ENCODE assay signal across 2 cellular contexts in the genomic region with DNA sequence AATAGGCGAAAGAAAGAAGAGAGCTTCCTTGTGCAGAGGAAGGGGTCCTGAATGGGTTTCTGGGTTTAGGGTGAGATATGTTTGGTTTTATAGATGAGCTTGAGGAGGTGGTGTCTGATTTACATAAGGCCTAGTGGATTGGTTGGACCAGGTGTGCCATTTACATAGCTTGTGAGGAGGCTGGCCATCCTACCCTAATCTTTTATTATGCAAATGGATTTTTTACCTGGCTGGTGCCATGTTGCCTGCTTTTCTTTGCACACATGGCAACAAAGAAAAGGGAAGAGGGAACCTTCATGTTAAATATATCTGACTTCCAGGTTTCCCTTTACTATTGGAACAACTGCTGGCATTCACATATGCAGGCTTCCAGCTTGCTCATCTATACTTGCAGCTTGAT.
TF ChIP-seq lines count a peak whose summit lies in the region.

No MANE protein-coding gene starts in this region.

TF ChIP-seq in GM23338, 12 proteins besides CTCF, POLR2A, EP300 and RAD21 (continued from another document):
- TF ChIP-seq, protein P1, sequence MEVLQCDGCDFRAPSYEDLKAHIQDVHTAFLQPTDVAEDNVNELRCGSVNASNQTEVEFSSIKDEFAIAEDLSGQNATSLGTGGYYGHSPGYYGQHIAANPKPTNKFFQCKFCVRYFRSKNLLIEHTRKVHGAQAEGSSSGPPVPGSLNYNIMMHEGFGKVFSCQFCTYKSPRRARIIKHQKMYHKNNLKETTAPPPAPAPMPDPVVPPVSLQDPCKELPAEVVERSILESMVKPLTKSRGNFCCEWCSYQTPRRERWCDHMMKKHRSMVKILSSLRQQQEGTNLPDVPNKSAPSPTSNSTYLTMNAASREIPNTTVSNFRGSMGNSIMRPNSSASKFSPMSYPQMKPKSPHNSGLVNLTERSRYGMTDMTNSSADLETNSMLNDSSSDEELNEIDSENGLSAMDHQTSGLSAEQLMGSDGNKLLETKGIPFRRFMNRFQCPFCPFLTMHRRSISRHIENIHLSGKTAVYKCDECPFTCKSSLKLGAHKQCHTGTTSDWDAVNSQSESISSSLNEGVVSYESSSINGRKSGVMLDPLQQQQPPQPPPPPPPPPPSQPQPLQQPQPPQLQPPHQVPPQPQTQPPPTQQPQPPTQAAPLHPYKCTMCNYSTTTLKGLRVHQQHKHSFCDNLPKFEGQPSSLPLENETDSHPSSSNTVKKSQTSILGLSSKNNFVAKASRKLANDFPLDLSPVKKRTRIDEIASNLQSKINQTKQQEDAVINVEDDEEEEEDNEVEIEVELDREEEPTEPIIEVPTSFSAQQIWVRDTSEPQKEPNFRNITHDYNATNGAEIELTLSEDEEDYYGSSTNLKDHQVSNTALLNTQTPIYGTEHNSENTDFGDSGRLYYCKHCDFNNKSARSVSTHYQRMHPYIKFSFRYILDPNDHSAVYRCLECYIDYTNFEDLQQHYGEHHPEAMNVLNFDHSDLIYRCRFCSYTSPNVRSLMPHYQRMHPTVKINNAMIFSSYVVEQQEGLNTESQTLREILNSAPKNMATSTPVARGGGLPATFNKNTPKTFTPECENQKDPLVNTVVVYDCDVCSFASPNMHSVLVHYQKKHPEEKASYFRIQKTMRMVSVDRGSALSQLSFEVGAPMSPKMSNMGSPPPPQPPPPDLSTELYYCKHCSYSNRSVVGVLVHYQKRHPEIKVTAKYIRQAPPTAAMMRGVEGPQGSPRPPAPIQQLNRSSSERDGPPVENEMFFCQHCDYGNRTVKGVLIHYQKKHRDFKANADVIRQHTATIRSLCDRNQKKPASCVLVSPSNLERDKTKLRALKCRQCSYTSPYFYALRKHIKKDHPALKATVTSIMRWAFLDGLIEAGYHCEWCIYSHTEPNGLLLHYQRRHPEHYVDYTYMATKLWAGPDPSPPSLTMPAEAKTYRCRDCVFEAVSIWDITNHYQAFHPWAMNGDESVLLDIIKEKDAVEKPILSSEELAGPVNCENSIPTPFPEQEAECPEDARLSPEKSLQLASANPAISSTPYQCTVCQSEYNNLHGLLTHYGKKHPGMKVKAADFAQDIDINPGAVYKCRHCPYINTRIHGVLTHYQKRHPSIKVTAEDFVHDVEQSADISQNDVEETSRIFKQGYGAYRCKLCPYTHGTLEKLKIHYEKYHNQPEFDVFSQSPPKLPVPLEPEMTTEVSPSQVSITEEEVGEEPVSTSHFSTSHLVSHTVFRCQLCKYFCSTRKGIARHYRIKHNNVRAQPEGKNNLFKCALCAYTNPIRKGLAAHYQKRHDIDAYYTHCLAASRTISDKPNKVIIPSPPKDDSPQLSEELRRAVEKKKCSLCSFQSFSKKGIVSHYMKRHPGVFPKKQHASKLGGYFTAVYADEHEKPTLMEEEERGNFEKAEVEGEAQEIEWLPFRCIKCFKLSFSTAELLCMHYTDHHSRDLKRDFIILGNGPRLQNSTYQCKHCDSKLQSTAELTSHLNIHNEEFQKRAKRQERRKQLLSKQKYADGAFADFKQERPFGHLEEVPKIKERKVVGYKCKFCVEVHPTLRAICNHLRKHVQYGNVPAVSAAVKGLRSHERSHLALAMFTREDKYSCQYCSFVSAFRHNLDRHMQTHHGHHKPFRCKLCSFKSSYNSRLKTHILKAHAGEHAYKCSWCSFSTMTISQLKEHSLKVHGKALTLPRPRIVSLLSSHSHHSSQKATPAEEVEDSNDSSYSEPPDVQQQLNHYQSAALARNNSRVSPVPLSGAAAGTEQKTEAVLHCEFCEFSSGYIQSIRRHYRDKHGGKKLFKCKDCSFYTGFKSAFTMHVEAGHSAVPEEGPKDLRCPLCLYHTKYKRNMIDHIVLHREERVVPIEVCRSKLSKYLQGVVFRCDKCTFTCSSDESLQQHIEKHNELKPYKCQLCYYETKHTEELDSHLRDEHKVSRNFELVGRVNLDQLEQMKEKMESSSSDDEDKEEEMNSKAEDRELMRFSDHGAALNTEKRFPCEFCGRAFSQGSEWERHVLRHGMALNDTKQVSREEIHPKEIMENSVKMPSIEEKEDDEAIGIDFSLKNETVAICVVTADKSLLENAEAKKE (CRISPR knock-in tag; IDR thresholded peaks at IDR 0.05) = no peak
- no peak for TF ChIP-seq NANOG (IDR thresholded peaks at IDR 0.05; ENCODE audit: borderline replicate concordance)
- TF ChIP-seq EZH2phosphoT487 (IDR thresholded peaks at IDR 0.05; ENCODE audit: unreplicated experiment) = no peak
- TF ChIP-seq CREB1 (CRISPR knock-in tag; IDR thresholded peaks at IDR 0.05; ENCODE audit: low read depth) = no peak
- TF ChIP-seq, protein P2, sequence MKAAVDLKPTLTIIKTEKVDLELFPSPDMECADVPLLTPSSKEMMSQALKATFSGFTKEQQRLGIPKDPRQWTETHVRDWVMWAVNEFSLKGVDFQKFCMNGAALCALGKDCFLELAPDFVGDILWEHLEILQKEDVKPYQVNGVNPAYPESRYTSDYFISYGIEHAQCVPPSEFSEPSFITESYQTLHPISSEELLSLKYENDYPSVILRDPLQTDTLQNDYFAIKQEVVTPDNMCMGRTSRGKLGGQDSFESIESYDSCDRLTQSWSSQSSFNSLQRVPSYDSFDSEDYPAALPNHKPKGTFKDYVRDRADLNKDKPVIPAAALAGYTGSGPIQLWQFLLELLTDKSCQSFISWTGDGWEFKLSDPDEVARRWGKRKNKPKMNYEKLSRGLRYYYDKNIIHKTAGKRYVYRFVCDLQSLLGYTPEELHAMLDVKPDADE (IDR thresholded peaks at IDR 0.05) = no peak
- no peak for TF ChIP-seq POLR2AphosphoS5 (IDR thresholded peaks at IDR 0.05; ENCODE audit: low read depth)

TF ChIP-seq in WTC11, 78 proteins besides CTCF, POLR2A, EP300 and RAD21 (continued from another document):
- TF ChIP-seq, protein P3, sequence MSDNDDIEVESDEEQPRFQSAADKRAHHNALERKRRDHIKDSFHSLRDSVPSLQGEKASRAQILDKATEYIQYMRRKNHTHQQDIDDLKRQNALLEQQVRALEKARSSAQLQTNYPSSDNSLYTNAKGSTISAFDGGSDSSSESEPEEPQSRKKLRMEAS (CRISPR knock-in tag; IDR thresholded peaks at IDR 0.05) = no peak
- TF ChIP-seq NFYB (CRISPR knock-in tag; conservative IDR thresholded peaks at IDR 0.05; ENCODE audit: low read depth) (no peak), PRRX2 (CRISPR knock-in tag; IDR thresholded peaks at IDR 0.05) (no peak), JUN (CRISPR knock-in tag; IDR thresholded peaks at IDR 0.05) (no peak), NR1H2 (CRISPR knock-in tag; IDR thresholded peaks at IDR 0.05) (no peak), NFE2L1 (CRISPR knock-in tag; IDR thresholded peaks at IDR 0.05) (no peak), CREM (CRISPR knock-in tag; IDR thresholded peaks at IDR 0.05) (no peak), JAZF1 (CRISPR knock-in tag; IDR thresholded peaks at IDR 0.05) (no peak), RORB (CRISPR knock-in tag; IDR thresholded peaks at IDR 0.05) (no peak)
- TF ChIP-seq, protein P4, sequence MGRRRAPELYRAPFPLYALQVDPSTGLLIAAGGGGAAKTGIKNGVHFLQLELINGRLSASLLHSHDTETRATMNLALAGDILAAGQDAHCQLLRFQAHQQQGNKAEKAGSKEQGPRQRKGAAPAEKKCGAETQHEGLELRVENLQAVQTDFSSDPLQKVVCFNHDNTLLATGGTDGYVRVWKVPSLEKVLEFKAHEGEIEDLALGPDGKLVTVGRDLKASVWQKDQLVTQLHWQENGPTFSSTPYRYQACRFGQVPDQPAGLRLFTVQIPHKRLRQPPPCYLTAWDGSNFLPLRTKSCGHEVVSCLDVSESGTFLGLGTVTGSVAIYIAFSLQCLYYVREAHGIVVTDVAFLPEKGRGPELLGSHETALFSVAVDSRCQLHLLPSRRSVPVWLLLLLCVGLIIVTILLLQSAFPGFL (CRISPR knock-in tag; IDR thresholded peaks at IDR 0.05; ENCODE audit: borderline replicate concordance) = no peak
- TF ChIP-seq, protein P5, sequence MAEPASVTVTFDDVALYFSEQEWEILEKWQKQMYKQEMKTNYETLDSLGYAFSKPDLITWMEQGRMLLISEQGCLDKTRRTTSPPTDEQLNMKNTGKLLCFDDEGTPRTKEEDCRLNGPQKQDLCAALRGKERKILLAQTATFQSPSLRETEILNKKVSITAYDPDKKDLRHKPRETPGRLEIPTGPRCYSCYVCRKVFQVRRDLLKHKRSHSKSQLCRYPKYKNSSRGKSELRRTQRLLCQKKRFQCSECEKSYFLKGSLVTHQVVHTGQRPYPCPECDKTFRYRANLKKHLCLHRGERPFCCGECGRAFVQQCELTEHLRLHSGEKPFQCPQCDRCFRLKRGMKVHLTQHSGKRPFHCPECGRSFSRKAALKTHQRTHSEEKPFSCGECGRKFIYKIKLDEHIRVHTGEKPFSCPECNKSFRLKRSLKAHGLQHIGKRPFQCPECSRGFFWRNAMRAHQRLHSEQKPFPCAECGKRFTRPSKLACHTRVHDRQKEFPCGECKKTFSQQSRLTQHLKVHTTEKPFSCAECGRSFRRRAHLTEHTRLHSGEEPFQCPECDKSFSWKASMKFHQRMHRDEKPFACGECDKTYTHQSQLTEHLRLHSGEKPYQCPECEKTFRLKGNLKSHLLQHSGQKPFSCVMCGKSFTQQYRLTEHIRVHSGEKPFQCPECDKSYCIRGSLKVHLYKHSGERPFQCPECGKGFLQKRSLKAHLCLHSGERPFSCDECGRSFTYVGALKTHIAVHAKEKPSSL (CRISPR knock-in tag; conservative IDR thresholded peaks at IDR 0.05) = no peak
- TF ChIP-seq, protein P6, sequence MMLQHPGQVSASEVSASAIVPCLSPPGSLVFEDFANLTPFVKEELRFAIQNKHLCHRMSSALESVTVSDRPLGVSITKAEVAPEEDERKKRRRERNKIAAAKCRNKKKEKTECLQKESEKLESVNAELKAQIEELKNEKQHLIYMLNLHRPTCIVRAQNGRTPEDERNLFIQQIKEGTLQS (CRISPR knock-in tag; conservative IDR thresholded peaks at IDR 0.05) = no peak
TF ChIP-seq in WTC11: peak in this region for 0.
